In genomic region chr15:25724899-25725298, GRCh38 we compare ENCODE assay signal across 23 cellular contexts.
"Had no signal": no experiment of that assay in that cellular context is flagged by ENCODE, and none has a peak within 500 bp of the region (broad histone marks: within the 10 kb centered on the region; RNA-seq: fewer than 3 reads in every experiment).

No MANE protein-coding gene starts in this region.

- ATAC-seq: activated naive CD8-positive, alpha-beta T cell treated with anti-CD3 and anti-CD28 coated beads, Interleukin-2, amount 50 U/mL, for 24 hours; gastrocnemius medialis; left ventricle myocardium superior; mucosa of descending colon; natural killer cell treated with Interleukin-12 subunit alpha and Interleukin-12 subunit beta and Interleukin-15 and Interleukin-18, amount 100 ng/mL, for 72 hours; right cardiac atrium; stimulated activated effector memory CD8-positive, alpha-beta T cell treated with anti-CD3 and anti-CD28 coated beads, Interleukin-12 subunit alpha, Interleukin-12 subunit beta, amount 100 ng/mL, for 72 hours had no signal

- H3K9me3 Mint-ChIP-seq: activated B cell treated with CpG ODN at 0.5 μM for 24 hours; activated naive CD4-positive, alpha-beta T cell treated with anti-CD3 and anti-CD28 coated beads, Interleukin-2, amount 10 ng/mL, durations not matched to agents 7 days and 5 days; activated naive CD8-positive, alpha-beta T cell treated with anti-CD3 and anti-CD28 coated beads, Interleukin-2, amount 50 U/mL, for 24 hours; natural killer cell treated with Interleukin-12 subunit alpha and Interleukin-12 subunit beta and Interleukin-15 and Interleukin-18, amount 100 ng/mL, for 72 hours; stimulated activated effector memory CD8-positive, alpha-beta T cell treated with anti-CD3 and anti-CD28 coated beads, Interleukin-12 subunit alpha, Interleukin-12 subunit beta, amount 100 ng/mL, for 72 hours; stimulated activated naive CD8-positive, alpha-beta T cell treated with anti-CD3 and anti-CD28 coated beads, Interleukin-15, Interleukin-2, amounts not matched to agents 100 ng/mL and 50 ng/mL, for 24 hours; T-helper 2 cell treated with Interferon-gamma antibody and Interleukin-4, amounts not matched to agents 5 μg/mL and 100 μg/mL, for 36 hours had no signal

- H3K4me1 Mint-ChIP-seq: activated B cell treated with CpG ODN at 0.5 μM for 24 hours; activated naive CD4-positive, alpha-beta T cell treated with anti-CD3 and anti-CD28 coated beads, Interleukin-2, amount 10 ng/mL, durations not matched to agents 7 days and 5 days; activated naive CD8-positive, alpha-beta T cell treated with anti-CD3 and anti-CD28 coated beads, Interleukin-2, amount 50 U/mL, for 24 hours; stimulated activated effector memory CD8-positive, alpha-beta T cell treated with anti-CD3 and anti-CD28 coated beads, Interleukin-12 subunit alpha, Interleukin-12 subunit beta, amount 100 ng/mL, for 72 hours had no signal

- H3K9me3 ChIP-seq: gastrocnemius medialis, thyroid gland had no signal

- DNase-seq: activated B cell treated with CpG ODN at 0.5 μM for 24 hours; activated CD4-positive, alpha-beta T cell treated with anti-CD3 and anti-CD28 coated beads for 4 hours; activated CD4-positive, alpha-beta T cell treated with anti-CD3 and anti-CD28 coated beads, Interleukin-2, amount 50 U/mL, for 48 hours; activated effector memory CD4-positive, alpha-beta T cell treated with Interleukin-2 at 50 U/mL for 16 hours; activated naive CD4-positive, alpha-beta T cell treated with anti-CD3 and anti-CD28 coated beads, Interleukin-2, amount 10 ng/mL, durations not matched to agents 7 days and 5 days; activated naive CD8-positive, alpha-beta T cell treated with anti-CD3 and anti-CD28 coated beads, Interleukin-2, amount 50 U/mL, for 24 hours; amygdala; central memory CD4-positive, alpha-beta T cell; dermis blood vessel endothelial cell; effector CD8-positive, alpha-beta T cell; gastrocnemius medialis; glutamatergic neuron; left ventricle myocardium superior; mucosa of descending colon; right cardiac atrium; stimulated activated CD4-positive, alpha-beta T cell treated with anti-CD3 and anti-CD28 coated beads, Interleukin-4, amount 100 ng/mL, for 24 hours; substantia nigra; T-helper 1 cell; thyroid gland had no signal

- H3K4me1 ChIP-seq: gastrocnemius medialis, thyroid gland had no signal

- H3K27ac Mint-ChIP-seq: activated B cell treated with CpG ODN at 0.5 μM for 24 hours; activated naive CD4-positive, alpha-beta T cell treated with anti-CD3 and anti-CD28 coated beads, Interleukin-2, amount 10 ng/mL, durations not matched to agents 7 days and 5 days; activated naive CD8-positive, alpha-beta T cell treated with anti-CD3 and anti-CD28 coated beads, Interleukin-2, amount 50 U/mL, for 24 hours; natural killer cell treated with Interleukin-12 subunit alpha and Interleukin-12 subunit beta and Interleukin-15 and Interleukin-18, amount 100 ng/mL, for 72 hours; stimulated activated effector memory CD8-positive, alpha-beta T cell treated with anti-CD3 and anti-CD28 coated beads, Interleukin-12 subunit alpha, Interleukin-12 subunit beta, amount 100 ng/mL, for 72 hours; stimulated activated naive CD8-positive, alpha-beta T cell treated with anti-CD3 and anti-CD28 coated beads, Interleukin-15, Interleukin-2, amounts not matched to agents 100 ng/mL and 50 ng/mL, for 24 hours; T-helper 2 cell treated with Interferon-gamma antibody and Interleukin-4, amounts not matched to agents 5 μg/mL and 100 μg/mL, for 36 hours had no signal

- H3K27ac ChIP-seq: gastrocnemius medialis, thyroid gland had no signal

- H3K36me3 ChIP-seq: gastrocnemius medialis, thyroid gland had no signal

- H3K27me3 Mint-ChIP-seq: activated naive CD4-positive, alpha-beta T cell treated with anti-CD3 and anti-CD28 coated beads, Interleukin-2, amount 10 ng/mL, durations not matched to agents 7 days and 5 days; activated naive CD8-positive, alpha-beta T cell treated with anti-CD3 and anti-CD28 coated beads, Interleukin-2, amount 50 U/mL, for 24 hours; natural killer cell treated with Interleukin-12 subunit alpha and Interleukin-12 subunit beta and Interleukin-15 and Interleukin-18, amount 100 ng/mL, for 72 hours; stimulated activated naive CD8-positive, alpha-beta T cell treated with anti-CD3 and anti-CD28 coated beads, Interleukin-15, Interleukin-2, amounts not matched to agents 100 ng/mL and 50 ng/mL, for 24 hours had no signal

- H3K4me3 ChIP-seq: gastrocnemius medialis, mucosa of descending colon, thyroid gland had no signal

- H3K4me3 Mint-ChIP-seq: activated B cell treated with CpG ODN at 0.5 μM for 24 hours; activated naive CD4-positive, alpha-beta T cell treated with anti-CD3 and anti-CD28 coated beads, Interleukin-2, amount 10 ng/mL, durations not matched to agents 7 days and 5 days; activated naive CD8-positive, alpha-beta T cell treated with anti-CD3 and anti-CD28 coated beads, Interleukin-2, amount 50 U/mL, for 24 hours; natural killer cell treated with Interleukin-12 subunit alpha and Interleukin-12 subunit beta and Interleukin-15 and Interleukin-18, amount 100 ng/mL, for 72 hours; stimulated activated effector memory CD8-positive, alpha-beta T cell treated with anti-CD3 and anti-CD28 coated beads, Interleukin-12 subunit alpha, Interleukin-12 subunit beta, amount 100 ng/mL, for 72 hours; stimulated activated naive CD8-positive, alpha-beta T cell treated with anti-CD3 and anti-CD28 coated beads, Interleukin-15, Interleukin-2, amounts not matched to agents 100 ng/mL and 50 ng/mL, for 24 hours; T-helper 2 cell treated with Interferon-gamma antibody and Interleukin-4, amounts not matched to agents 5 μg/mL and 100 μg/mL, for 36 hours had no signal

- H3K27me3 ChIP-seq: gastrocnemius medialis, thyroid gland had no signal
